8 cellular contexts compared by ENCODE assay signal in the genomic region with DNA sequence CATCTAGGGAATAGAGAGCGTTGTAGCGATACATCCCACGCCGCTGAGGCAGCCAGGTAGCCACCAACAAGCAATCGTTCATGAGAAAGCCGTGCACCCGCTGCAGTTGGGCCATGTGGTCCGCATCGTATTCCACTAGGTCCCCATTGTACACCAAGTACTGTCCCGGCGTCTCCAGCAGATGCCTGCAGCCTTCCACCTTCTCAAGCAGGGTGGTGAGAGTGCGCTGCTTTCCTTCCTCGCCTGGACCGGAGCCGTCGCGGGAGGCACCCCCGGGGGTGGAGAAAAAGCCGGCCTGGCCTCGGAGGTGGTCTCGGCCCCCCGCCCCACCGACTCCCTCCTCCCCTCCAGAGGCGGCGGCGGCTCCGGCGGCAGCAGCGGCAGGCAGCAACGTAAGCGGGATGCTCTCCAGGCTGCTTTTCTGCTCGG. TPM values are rescaled to one million over a fixed set of nuclear protein-coding genes. Genes with fewer than 3 reads are reported as not detected.
DNase-seq lines count a peak whose midpoint lies in the region; ATAC-seq, FAIRE-seq and TF ChIP-seq lines count a peak whose summit lies in the region.

No MANE protein-coding gene starts in this region.

- no peak for FAIRE-seq in bronchial epithelial cell (lab: Jason Lieb, UNC)

- WGBS in transverse colon (ENCODE audit: low coverage in 1 of 2), 2 donors, result 0% methylated on average over 26 of the region's 32 CpGs; no CpG with 5 or more reads in 1 of the 2 donors

- intact Hi-C loops in lower lobe of right lung (cut with DNase I) (no loop called here), transverse colon (cut with DNase I; ENCODE audit: low total_unique reads) (no loop called here)

- TF ChIP-seq EP300 in transverse colon (IDR thresholded peaks at IDR 0.05; ENCODE audit: low read depth), result no peak

- peak; percentile 8 for DNase-seq in LHCN-M2 (ENCODE audit: low read depth)
- no peak for DNase-seq in bronchial epithelial cell (ENCODE audit: low read depth)
- DNase-seq in lower lobe of right lung, result no peak
- DNase-seq in transverse colon, result no peak
- DNase-seq in KG1 (lab: John Stamatoyannopoulos, UW), result no peak
- no peak for DNase-seq in GM19238 (ENCODE audit: insufficient read length, low spot score)

- H3K4me1 ChIP-seq in ACC112 (ENCODE audit: control insufficient read depth, insufficient read depth, low read length, unreplicated experiment) (peaks cover 31% of the 10 kb centered on the region), lower lobe of right lung (peaks cover 59% of the 10 kb centered on the region), transverse colon (peaks cover 22 to 63% (median 51%) of the 10 kb centered on the region in 4 donors)

- H2AFZ ChIP-seq in ACC112 (ENCODE audit: low read length, unreplicated experiment), result no peak overlapping the region

- peaks cover 77% of the 10 kb centered on the region for H3K79me2 ChIP-seq in ACC112 (ENCODE audit: control insufficient read depth, insufficient read depth, low read length, unreplicated experiment)

- no peak for TF ChIP-seq POLR2A in transverse colon (IDR thresholded peaks at IDR 0.05)

- H3K27me3 ChIP-seq in ACC112 (ENCODE audit: insufficient read depth, low read length) (no peaks in the 10 kb centered on the region), bronchial epithelial cell (ENCODE audit: control insufficient read depth, insufficient read depth, low read length) (no peaks in the 10 kb centered on the region), lower lobe of right lung (ENCODE audit: low read depth) (no peaks in the 10 kb centered on the region), transverse colon (no peaks in the 10 kb centered on the region)

- in situ Hi-C loops in transverse colon (cut with MboI; ENCODE audit: low pct_ligation_motif_present in 1 of 4, low pct_unique_long_range_greater_than_20kb in 1 of 4, low sequenced_read_pairs in 3 of 4), result no loop called here

- peak overlapping the region; percentile 87 for H3K4me3 ChIP-seq in ACC112 (ENCODE audit: low read depth, low read length)
- H3K4me3 ChIP-seq in bronchial epithelial cell (ENCODE audit: low read depth, low read length), result peak overlapping the region; percentile 96
- peak overlapping the region; percentile 90 for H3K4me3 ChIP-seq in lower lobe of right lung
- peak overlapping the region; percentile 48 to 94 (median 84) for H3K4me3 ChIP-seq in transverse colon

- peaks cover 2% of the 10 kb centered on the region; the same call in 1 of the 2 replicates for H3K36me3 ChIP-seq in ACC112 (ENCODE audit: insufficient read depth, low read length)
- H3K36me3 ChIP-seq in bronchial epithelial cell (ENCODE audit: control insufficient read depth, insufficient read depth, low read length), result no peaks in the 10 kb centered on the region
- H3K36me3 ChIP-seq in lower lobe of right lung, result peaks cover 25% of the 10 kb centered on the region
- no peaks in the 10 kb centered on the region for H3K36me3 ChIP-seq in transverse colon

- peak; percentile 0 for ATAC-seq in GM19452 (IDR thresholded peaks at IDR 0.05; ENCODE audit: unreplicated experiment)
- ATAC-seq in lower lobe of right lung, result peak; percentile 21 to 34

- no peaks in the 10 kb centered on the region for H3K9me3 ChIP-seq in lower lobe of right lung
- H3K9me3 ChIP-seq in transverse colon, result no peaks in the 10 kb centered on the region

- TF ChIP-seq CTCF in bronchial epithelial cell (IDR thresholded peaks at IDR 0.05; ENCODE audit: insufficient read depth, low read length, severe bottlenecking) (no peak), lower lobe of right lung (IDR thresholded peaks at IDR 0.05) (no peak), transverse colon (IDR thresholded peaks at IDR 0.05) (no peak)

- peak overlapping the region; percentile 96; the same call in 1 of the 2 replicates for H3K27ac ChIP-seq in ACC112 (ENCODE audit: low read depth, low read length)
- peak overlapping the region; percentile 96 for H3K27ac ChIP-seq in lower lobe of right lung
- peak overlapping the region; percentile 94 to 99 (median 95) for H3K27ac ChIP-seq in transverse colon

RNA-seq across cellular contexts. Expression of a gene that starts 0.6 kb away (rescaled TPM):
- 13.3 and 15.2 TPM in 2 replicates for total RNA-seq in LHCN-M2 (2014; rRNA removed)
- polyA plus RNA-seq in LHCN-M2 (2012), result 3.7 TPM
- total RNA-seq in bronchial epithelial cell, result 17.4 and 19.5 TPM in 2 replicates
- 20.6 TPM for total RNA-seq in lower lobe of right lung
- 10 to 100 TPM in 3 of 4 donors, 1 to 10 TPM in 1; 9.0 to 18.3 (median 13.3) TPM for total RNA-seq in transverse colon

RNA-seq across cellular contexts. Expression of a gene that starts 1.0 kb away (rescaled TPM):
- 17.2 and 17.6 TPM in 2 replicates for total RNA-seq in LHCN-M2 (2014; rRNA removed)
- 4.2 TPM for polyA plus RNA-seq in LHCN-M2 (2012)
- 14.2 and 14.5 TPM in 2 replicates for total RNA-seq in bronchial epithelial cell
- 8.9 TPM for total RNA-seq in lower lobe of right lung
- total RNA-seq in transverse colon, result 10 to 100 TPM in 3 of 4 donors, 1 to 10 TPM in 1; 8.0 to 21.6 (median 15.3) TPM
